Comparison of ENCODE assay signal across 24 cellular contexts in the genomic region with DNA sequence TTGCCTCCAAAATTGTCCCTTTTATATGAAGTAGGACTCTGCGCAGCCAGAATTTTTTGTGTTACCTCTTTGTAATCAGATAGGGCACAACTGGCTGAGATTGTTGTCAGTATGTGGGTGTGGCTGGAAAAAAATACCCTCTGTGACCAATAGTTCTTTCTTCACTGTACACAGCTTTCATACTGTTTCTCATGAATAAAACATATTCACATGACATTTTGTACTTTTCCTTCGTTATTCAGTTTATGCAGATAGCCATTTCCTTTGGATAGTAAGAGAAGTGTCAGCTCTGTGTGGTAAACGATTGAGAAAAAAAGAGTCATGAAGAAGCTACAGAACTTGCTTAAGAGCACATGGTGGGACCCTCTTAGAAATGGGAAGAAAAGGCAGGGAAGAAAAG. TPM values are rescaled to one million over a fixed set of nuclear protein-coding genes. Genes with fewer than 3 reads are reported as not detected.
"Had no signal": no experiment of that assay in that cellular context is flagged by ENCODE, and none has a peak within 500 bp of the region (broad histone marks: within the 10 kb centered on the region; RNA-seq: fewer than 3 reads in every experiment).

No MANE protein-coding gene starts in this region.

- H3K9me3 ChIP-seq: esophagus muscularis mucosa had no signal

- H3K27me3 ChIP-seq: esophagus muscularis mucosa, foreskin keratinocyte had no signal

- H3K36me3 ChIP-seq: brain microvascular endothelial cell, esophagus muscularis mucosa, gastroesophageal sphincter had no signal

- H3K4me1 ChIP-seq: esophagus muscularis mucosa, foreskin keratinocyte, gastroesophageal sphincter had no signal

- H3K4me3 ChIP-seq: coronary artery, esophagus muscularis mucosa, gastroesophageal sphincter had no signal

- DNase-seq: activated CD4-positive, alpha-beta memory T cell treated with anti-CD3 and anti-CD28 coated beads for 36 hours; activated CD4-positive, alpha-beta T cell treated with anti-CD3 and anti-CD28 coated beads for 36 hours; activated CD4-positive, alpha-beta T cell treated with anti-CD3 and anti-CD28 coated beads, Interleukin-2, amount 10 ng/mL, durations not matched to agents 24 days and 14 days; activated CD4-positive, CD25-positive, alpha-beta regulatory T cell; activated CD4-positive, CD25-positive, alpha-beta regulatory T cell treated with anti-CD3 and anti-CD28 coated beads, Interleukin-2, amount 50 U/mL, for 72 hours; activated CD8-positive, alpha-beta memory T cell treated with anti-CD3 and anti-CD28 coated beads, Interleukin-2, amount 10 ng/mL, durations not matched to agents 7 days and 5 days; activated CD8-positive, alpha-beta memory T cell treated with anti-CD3 and anti-CD28 coated beads, Interleukin-2, amount 50 U/mL, for 4 hours; activated CD8-positive, alpha-beta T cell treated with anti-CD3 and anti-CD28 coated beads, Interleukin-2, amount 10 ng/mL, durations not matched to agents 7 days and 5 days; activated effector memory CD4-positive, alpha-beta T cell treated with anti-CD3 and anti-CD28 coated beads, Interleukin-2, amount 50 U/mL, for 16 hours; activated naive CD4-positive, alpha-beta T cell treated with anti-CD3 and anti-CD28 coated beads for 36 hours; activated T-cell treated with anti-CD3 and anti-CD28 coated beads, Interleukin-2, amount 50 U/mL, for 1 hour; activated T-cell treated with anti-CD3 and anti-CD28 coated beads, Interleukin-2, amount 50 U/mL, for 48 hours; amniotic stem cell; anterior cingulate cortex; brain microvascular endothelial cell; effector CD8-positive, alpha-beta T cell; endodermal cell; erythroblast; foreskin keratinocyte; head of caudate nucleus; T-helper 2 cell had no signal

RNA-seq across cellular contexts. Expression of a gene that starts 49.6 kb away (rescaled TPM):
- polyA plus RNA-seq: foreskin keratinocyte had no signal
